ENCODE assay signal across 24 cellular contexts in the genomic region with DNA sequence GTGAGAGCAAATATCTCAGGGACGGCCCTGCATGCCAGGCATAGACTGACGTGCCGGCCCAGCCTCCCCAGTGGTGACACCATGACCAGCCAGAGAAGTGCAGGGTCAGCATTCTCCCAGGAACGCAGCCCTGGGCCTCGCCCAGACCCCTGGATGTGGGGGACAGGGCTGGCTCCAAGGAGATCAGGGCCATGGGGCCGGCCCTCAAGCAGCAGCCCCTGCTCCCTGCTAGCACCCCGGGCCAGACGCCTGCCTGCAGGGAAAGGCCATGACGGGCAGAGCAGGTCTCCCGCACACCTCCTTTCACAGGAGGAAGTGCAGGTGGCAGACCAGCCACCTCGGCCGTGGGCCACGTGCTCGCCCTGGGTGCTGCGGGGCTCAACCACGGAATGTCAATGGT.
"Had no signal": no experiment of that assay in that cellular context is flagged by ENCODE, and none has a peak within 500 bp of the region (broad histone marks: within the 10 kb centered on the region; RNA-seq: fewer than 3 reads in every experiment).

No MANE protein-coding gene starts in this region.

- H3K4me2 ChIP-seq: SK-N-SH had no signal

- H3K4me1 Mint-ChIP-seq: endodermal cell had no signal

- H3K27ac Mint-ChIP-seq: activated B cell treated with CpG ODN at 0.5 μM for 24 hours; activated CD4-positive, alpha-beta memory T cell treated with anti-CD3 and anti-CD28 coated beads, Interleukin-2, amount 10 ng/mL, durations not matched to agents 7 days and 5 days; activated CD8-positive, alpha-beta memory T cell treated with anti-CD3 and anti-CD28 coated beads, Interleukin-2, amount 10 ng/mL, durations not matched to agents 7 days and 5 days; endodermal cell; stimulated activated memory B cell treated with anti-CD40 and anti-IgM and Interleukin-4, amounts not matched to agents 10 μg/mL and 1 μg/mL and 100 μg/mL, for 72 hours; T-helper 2 cell treated with Interferon-gamma antibody and Interleukin-4, amounts not matched to agents 5 μg/mL and 100 μg/mL, for 36 hours had no signal

- H3K27me3 ChIP-seq: cardiac muscle cell, dorsolateral prefrontal cortex, left lung, ovary, sigmoid colon, testis had no signal

- H3K4me1 ChIP-seq: left lung, testis had no signal

- H3K36me3 ChIP-seq: cardiac muscle cell, ovary had no signal

- FAIRE-seq: colon, keratinocyte had no signal

- H3K9ac ChIP-seq: SK-N-SH had no signal

- DNase-seq: activated B cell treated with CpG ODN at 0.5 μM for 24 hours; activated CD4-positive, alpha-beta memory T cell treated with anti-CD3 and anti-CD28 coated beads, Interleukin-2, amount 10 ng/mL, durations not matched to agents 7 days and 5 days; activated CD4-positive, alpha-beta T cell treated with anti-CD3 and anti-CD28 coated beads for 48 hours; activated CD8-positive, alpha-beta memory T cell treated with anti-CD3 and anti-CD28 coated beads, Interleukin-2, amount 10 ng/mL, durations not matched to agents 7 days and 5 days; amygdala; dorsolateral prefrontal cortex; endodermal cell; foreskin melanocyte; glutamatergic neuron; naive B cell; ovary; sigmoid colon; SK-N-SH; stimulated activated CD4-positive, alpha-beta T cell treated with anti-CD3 and anti-CD28 coated beads, Interleukin-4, amount 100 ng/mL, for 24 hours; testis had no signal

- H3K4me3 ChIP-seq: cardiac muscle cell, dorsolateral prefrontal cortex, left lung, mucosa of descending colon, ovary, sigmoid colon, testis had no signal

- H3K9me3 Mint-ChIP-seq: activated B cell treated with CpG ODN at 0.5 μM for 24 hours; activated CD4-positive, alpha-beta memory T cell treated with anti-CD3 and anti-CD28 coated beads, Interleukin-2, amount 10 ng/mL, durations not matched to agents 7 days and 5 days; endodermal cell; naive B cell; stimulated activated memory B cell treated with anti-CD40 and anti-IgM and Interleukin-4, amounts not matched to agents 10 μg/mL and 1 μg/mL and 100 μg/mL, for 72 hours; T-helper 2 cell treated with Interferon-gamma antibody and Interleukin-4, amounts not matched to agents 5 μg/mL and 100 μg/mL, for 36 hours; type B pancreatic cell had no signal

- ATAC-seq: activated CD8-positive, alpha-beta memory T cell treated with anti-CD3 and anti-CD28 coated beads, Interleukin-2, amount 10 ng/mL, durations not matched to agents 7 days and 5 days; left lung; mucosa of descending colon; stimulated activated memory B cell treated with anti-CD40 and anti-IgM and Interleukin-4, amounts not matched to agents 10 μg/mL and 1 μg/mL and 100 μg/mL, for 72 hours had no signal

- H3K4me3 Mint-ChIP-seq: activated B cell treated with CpG ODN at 0.5 μM for 24 hours; activated CD4-positive, alpha-beta memory T cell treated with anti-CD3 and anti-CD28 coated beads, Interleukin-2, amount 10 ng/mL, durations not matched to agents 7 days and 5 days; activated CD8-positive, alpha-beta memory T cell treated with anti-CD3 and anti-CD28 coated beads, Interleukin-2, amount 10 ng/mL, durations not matched to agents 7 days and 5 days; activated naive CD8-positive, alpha-beta T cell; endodermal cell; naive B cell; stimulated activated memory B cell treated with anti-CD40 and anti-IgM and Interleukin-4, amounts not matched to agents 10 μg/mL and 1 μg/mL and 100 μg/mL, for 72 hours; T-helper 2 cell treated with Interferon-gamma antibody and Interleukin-4, amounts not matched to agents 5 μg/mL and 100 μg/mL, for 36 hours; type B pancreatic cell had no signal

- H3K27me3 Mint-ChIP-seq: activated B cell treated with CpG ODN at 0.5 μM for 24 hours; activated CD4-positive, alpha-beta memory T cell treated with anti-CD3 and anti-CD28 coated beads, Interleukin-2, amount 10 ng/mL, durations not matched to agents 7 days and 5 days; activated CD8-positive, alpha-beta memory T cell treated with anti-CD3 and anti-CD28 coated beads, Interleukin-2, amount 10 ng/mL, durations not matched to agents 7 days and 5 days; activated naive CD8-positive, alpha-beta T cell; naive B cell; stimulated activated memory B cell treated with anti-CD40 and anti-IgM and Interleukin-4, amounts not matched to agents 10 μg/mL and 1 μg/mL and 100 μg/mL, for 72 hours; type B pancreatic cell had no signal

- H3K27ac ChIP-seq: cardiac muscle cell, dorsolateral prefrontal cortex, left lung, ovary, sigmoid colon, testis had no signal

- H3K9me3 ChIP-seq: left lung, mucosa of descending colon, ovary, sigmoid colon, SK-N-SH, testis had no signal
